8 cellular contexts compared by ENCODE assay signal in genomic region chr14:81219821-81220487, GRCh38. TPM values are rescaled to one million over a fixed set of nuclear protein-coding genes. Genes with fewer than 3 reads are reported as not detected.
DNase-seq lines count a peak whose midpoint lies in the region; FAIRE-seq and TF ChIP-seq lines count a peak whose summit lies in the region.

No MANE protein-coding gene starts in this region.

- CTCF ChIA-PET in A673 (lab: Charles Lee), result no interaction called here

- H3K4me1 ChIP-seq in A673 (ENCODE audit: insufficient read depth, low read length, poor library complexity, severe bottlenecking) (peaks cover 15% of the 10 kb centered on the region), NT2/D1 (ENCODE audit: insufficient read depth, insufficient read length) (no peaks in the 10 kb centered on the region)

- H3K27me3 Mint-ChIP-seq in activated T-helper 2 cell treated with anti-CD3 and anti-CD28 coated beads, Interferon-gamma antibody, Interleukin-2, Interleukin-4, amounts not matched to agents 10 μg/mL and 5 μg/mL and 100 μg/mL, durations not matched to agents 14 hours and 24 hours and 36 hours (ENCODE audit: low read depth), result peaks cover 2% of the 10 kb centered on the region
- H3K27me3 Mint-ChIP-seq in neural crest cell (ENCODE audit: low read depth), result peaks cover 8% of the 10 kb centered on the region

- H3K9ac ChIP-seq in NT2/D1 (ENCODE audit: insufficient read length, low read depth), result peak overlapping the region; percentile 87

- peak overlapping the region; percentile 99 for H3K27ac ChIP-seq in A673 (ENCODE audit: low read depth, low read length, poor library complexity, severe bottlenecking)

- H3K36me3 Mint-ChIP-seq in activated T-helper 2 cell treated with anti-CD3 and anti-CD28 coated beads, Interferon-gamma antibody, Interleukin-2, Interleukin-4, amounts not matched to agents 10 μg/mL and 5 μg/mL and 100 μg/mL, durations not matched to agents 14 hours and 24 hours and 36 hours (ENCODE audit: low read depth), result peaks cover 28% of the 10 kb centered on the region
- peaks cover 8% of the 10 kb centered on the region for H3K36me3 Mint-ChIP-seq in neural crest cell (ENCODE audit: low read depth)

- no peaks in the 10 kb centered on the region for H3K9me3 Mint-ChIP-seq in activated T-helper 2 cell treated with anti-CD3 and anti-CD28 coated beads, Interferon-gamma antibody, Interleukin-2, Interleukin-4, amounts not matched to agents 10 μg/mL and 5 μg/mL and 100 μg/mL, durations not matched to agents 14 hours and 24 hours and 36 hours
- H3K9me3 Mint-ChIP-seq in neural crest cell, result no peaks in the 10 kb centered on the region

- H3K36me3 ChIP-seq in A673 (ENCODE audit: insufficient read depth, low read length, poor library complexity, severe bottlenecking) (peaks cover 13% of the 10 kb centered on the region), NT2/D1 (ENCODE audit: insufficient read depth, insufficient read length, low read length) (peaks cover 17% of the 10 kb centered on the region)

- no peaks in the 10 kb centered on the region for H3K9me3 ChIP-seq in A673 (ENCODE audit: low read depth, low read length, poor library complexity, severe bottlenecking)
- H3K9me3 ChIP-seq in NT2/D1 (ENCODE audit: insufficient read depth, low read length), result no peaks in the 10 kb centered on the region

- peak overlapping the region; percentile 82 for H3K4me3 ChIP-seq in A673 (ENCODE audit: low read depth, low read length, poor library complexity, severe bottlenecking)
- peak overlapping the region; percentile 64 for H3K4me3 ChIP-seq in NT2/D1 (ENCODE audit: insufficient read length, low read depth)
- peak overlapping the region; percentile 94 for H3K4me3 ChIP-seq in fibroblast of villous mesenchyme (ENCODE audit: low read depth, low read length)

- peak; percentile 42 for DNase-seq in A673 (ENCODE audit: low spot score)
- DNase-seq in GM19238 (ENCODE audit: insufficient read length, low spot score), result peak; percentile 25
- DNase-seq in NT2/D1 (ENCODE audit: low read depth, low spot score), result no peak
- DNase-seq in activated T-helper 2 cell treated with anti-CD3 and anti-CD28 coated beads, Interferon-gamma antibody, Interleukin-2, Interleukin-4, amounts not matched to agents 10 μg/mL and 5 μg/mL and 100 μg/mL, durations not matched to agents 14 hours and 24 hours and 36 hours (ENCODE audit: low spot score), result peak; percentile 43
- DNase-seq in fibroblast of villous mesenchyme (ENCODE audit: low read depth), result peak; percentile 23
- DNase-seq in neural crest cell (ENCODE audit: low read depth, low spot score), result peak; percentile 26
- DNase-seq in urothelium cell line (ENCODE audit: low spot score), result peak; percentile 41
- DNase-seq in A172 (ENCODE audit: low spot score), result no peak

- intact Hi-C loops in A673 (cut with micrococcal nuclease; ENCODE audit: unreplicated experiment), result no loop called here
- intact Hi-C loops in activated T-helper 2 cell treated with anti-CD3 and anti-CD28 coated beads, Interferon-gamma antibody, Interleukin-2, Interleukin-4, amounts not matched to agents 10 μg/mL and 5 μg/mL and 100 μg/mL, durations not matched to agents 14 hours and 24 hours and 36 hours (cut with micrococcal nuclease), result loop anchor here (1.0 to 2.0 kb wide), 5 partner anchors 31 to 279 kb away; partner anchors contain the start of gene CEP128

- peak overlapping the region; percentile 100 for H3K4me3 Mint-ChIP-seq in activated T-helper 2 cell treated with anti-CD3 and anti-CD28 coated beads, Interferon-gamma antibody, Interleukin-2, Interleukin-4, amounts not matched to agents 10 μg/mL and 5 μg/mL and 100 μg/mL, durations not matched to agents 14 hours and 24 hours and 36 hours (ENCODE audit: low read depth)
- peak overlapping the region; percentile 100 for H3K4me3 Mint-ChIP-seq in neural crest cell

- POLR2A ChIA-PET in A673 (lab: Charles Lee; ENCODE audit: low non-redundant PET), result interaction anchor here (0.6 kb wide), 1 partner anchor 8 kb away, joined by 6 read pairs; no protein-coding TSS in a partner anchor

- no peak for TF ChIP-seq CTCF in A673 (conservative IDR thresholded peaks at IDR 0.05; ENCODE audit: low read depth, low read length)
- TF ChIP-seq CTCF in fibroblast of villous mesenchyme (IDR thresholded peaks at IDR 0.05; ENCODE audit: insufficient read depth, low read depth, low read length), result no peak
- no peak for TF ChIP-seq CTCF in neural crest cell (conservative IDR thresholded peaks at IDR 0.05)

- H3K4me1 Mint-ChIP-seq in activated T-helper 2 cell treated with anti-CD3 and anti-CD28 coated beads, Interferon-gamma antibody, Interleukin-2, Interleukin-4, amounts not matched to agents 10 μg/mL and 5 μg/mL and 100 μg/mL, durations not matched to agents 14 hours and 24 hours and 36 hours (ENCODE audit: low read depth), result peaks cover 34% of the 10 kb centered on the region
- peaks cover 43% of the 10 kb centered on the region for H3K4me1 Mint-ChIP-seq in neural crest cell

- FAIRE-seq in urothelium cell line (lab: Jason Lieb, UNC), result no peak

- H3K27me3 ChIP-seq in A673 (replicated peaks; ENCODE audit: insufficient read depth, low read depth, low read length, poor library complexity) (no peaks in the 10 kb centered on the region), NT2/D1 (ENCODE audit: insufficient read depth, insufficient read length) (no peaks in the 10 kb centered on the region)

- peak overlapping the region; percentile 100 for H3K27ac Mint-ChIP-seq in activated T-helper 2 cell treated with anti-CD3 and anti-CD28 coated beads, Interferon-gamma antibody, Interleukin-2, Interleukin-4, amounts not matched to agents 10 μg/mL and 5 μg/mL and 100 μg/mL, durations not matched to agents 14 hours and 24 hours and 36 hours
- H3K27ac Mint-ChIP-seq in neural crest cell (ENCODE audit: unreplicated experiment), result peak overlapping the region; percentile 100

- BruUV-seq in A673 (replicated peaks; lab: Mats Ljungman, UMichigan), result no TSS peak

RNA-seq across cellular contexts. Expression of gene GTF2A1, which starts 0.8 kb away (rescaled TPM):
- total RNA-seq in A673 (2021) (52.3 and 54.3 TPM in 2 replicates), fibroblast of villous mesenchyme (20.9 and 28.9 TPM in 2 replicates), neural crest cell (42.0 and 42.7 TPM in 2 replicates)
- total RNA-seq in activated T-helper 2 cell treated with anti-CD3 and anti-CD28 coated beads, Interferon-gamma antibody, Interleukin-2, Interleukin-4, amounts not matched to agents 10 μg/mL and 5 μg/mL and 100 μg/mL, durations not matched to agents 14 hours and 24 hours and 36 hours, result 41.2 and 45.1 TPM in 2 replicates
- 15.3 and 16.0 TPM in 2 replicates for total RNA-seq in A172 (2014; rRNA removed; shearing (Covaris generic))

Comparison
In these comparisons a context has a peak if more than half of its experiments do, and no peak if none do; other contexts are left out.
1. DNase-seq: peak in A673 (single experiment), GM19238 (single experiment), activated T-helper 2 cell treated with anti-CD3 and anti-CD28 coated beads, Interferon-gamma antibody, Interleukin-2, Interleukin-4, amounts not matched to agents 10 μg/mL and 5 μg/mL and 100 μg/mL, durations not matched to agents 14 hours and 24 hours and 36 hours (single experiment), fibroblast of villous mesenchyme (single experiment), neural crest cell (single experiment) and urothelium cell line (single experiment); none in NT2/D1 (single experiment) and A172 (single experiment).
2. Peak in every context shown above with its lines, with median percentiles within 50 percentile points of each other: H3K4me3 ChIP-seq.